ENCODE assay signal across 27 cellular contexts in genomic region chr4:139896242-139896752, GRCh38.
"Had no signal": no experiment of that assay in that cellular context is flagged by ENCODE, and none has a peak within 500 bp of the region (broad histone marks: within the 10 kb centered on the region; RNA-seq: fewer than 3 reads in every experiment).

No MANE protein-coding gene starts in this region.

- DNase-seq: activated CD4-positive, alpha-beta T cell treated with anti-CD3 and anti-CD28 coated beads, Interleukin-2, amount 10 ng/mL, durations not matched to agents 24 days and 14 days; activated CD4-positive, alpha-beta T cell treated with anti-CD3 and anti-CD28 coated beads, Interleukin-2, amount 50 U/mL, for 4 hours; activated CD8-positive, alpha-beta T cell treated with anti-CD3 and anti-CD28 coated beads for 36 hours; activated effector memory CD4-positive, alpha-beta T cell treated with anti-CD3 and anti-CD28 coated beads, Interleukin-2, amount 50 U/mL, for 16 hours; activated naive CD4-positive, alpha-beta T cell; activated naive CD4-positive, alpha-beta T cell treated with anti-CD3 and anti-CD28 coated beads, Interleukin-2, amount 50 U/mL, for 16 hours; activated naive CD8-positive, alpha-beta T cell treated with anti-CD3 and anti-CD28 coated beads for 36 hours; activated T-cell treated with anti-CD3 and anti-CD28 coated beads, Interleukin-2, amount 50 U/mL, for 1 hour; activated T-cell treated with anti-CD3 and anti-CD28 coated beads, Interleukin-2, amount 50 U/mL, for 72 hours; amniotic stem cell; aorta; brain microvascular endothelial cell; central memory CD4-positive, alpha-beta T cell; Karpas-422; KBM-7; NCI-H1105; NCI-H146; NCI-H187; NCI-H2029 treated with DMSO at 0.1 percent for 48 hours; NCI-H345; NCI-H524 treated with DMSO at 0.1 percent for 48 hours; NCI-H774; PC-3; Peyer's patch; RPMI8226; SHP77 treated with DMSO at 0.1 percent for 48 hours; SK-N-SH had no signal
